ENCODE assay signal across 1 cellular context in the genomic region with DNA sequence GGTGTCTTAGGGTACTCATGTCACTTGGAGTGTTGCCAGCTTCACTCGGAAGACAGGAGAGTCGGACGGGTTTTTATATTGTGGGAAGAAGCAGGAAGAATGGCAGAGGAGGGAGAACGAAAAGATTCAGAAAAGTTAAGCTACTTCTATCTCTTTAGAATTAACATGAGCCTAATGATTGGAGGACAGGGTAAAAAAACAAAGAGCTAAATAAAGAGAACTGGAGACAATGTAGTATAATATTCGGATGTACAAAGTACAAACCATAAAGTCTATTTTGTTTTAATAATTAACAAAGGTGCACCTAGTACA.
TF ChIP-seq lines count a peak whose summit lies in the region.

No MANE protein-coding gene starts in this region.

TF ChIP-seq in HepG2, 621 proteins besides CTCF, POLR2A, EP300 and RAD21:
- TF ChIP-seq ZNF775 (CRISPR knock-in tag; IDR thresholded peaks at IDR 0.05; ENCODE audit: borderline replicate concordance) (0 out of 2 replicates have a peak, but pooled peaks have one; percentile 32), FIP1L1 (IDR thresholded peaks at IDR 0.05; ENCODE audit: borderline replicate concordance, insufficient read depth, low read depth, low read length) (no peak), ZNF331 (CRISPR knock-in tag; IDR thresholded peaks at IDR 0.05) (0 out of 2 replicates have a peak, but pooled peaks have one; percentile 5), SOX5 (CRISPR knock-in tag; IDR thresholded peaks at IDR 0.05; ENCODE audit: borderline replicate concordance) (peak; percentile 85; the same call in 1 of the 2 replicates), ZNF761 (CRISPR knock-in tag; conservative IDR thresholded peaks at IDR 0.05) (0 out of 2 replicates have a peak, but pooled peaks have one; percentile 9), ZNF138 (CRISPR knock-in tag; IDR thresholded peaks at IDR 0.05; ENCODE audit: low read depth) (no peak), TAF15 (IDR thresholded peaks at IDR 0.05; ENCODE audit: low read depth, low read length, poor library complexity, severe bottlenecking) (no peak), ZFP37 (CRISPR knock-in tag; IDR thresholded peaks at IDR 0.05; ENCODE audit: borderline replicate concordance) (no peak), STAG1 (CRISPR knock-in tag; IDR thresholded peaks at IDR 0.05) (no peak), ZNF792 (CRISPR knock-in tag; IDR thresholded peaks at IDR 0.05) (0 out of 2 replicates have a peak, but pooled peaks have one; percentile 19), ZMYM4 (CRISPR knock-in tag; IDR thresholded peaks at IDR 0.05) (0 out of 2 replicates have a peak, but pooled peaks have one; percentile 9), MEIS1 (CRISPR knock-in tag; IDR thresholded peaks at IDR 0.05; ENCODE audit: borderline replicate concordance) (no peak), ARNTL (CRISPR knock-in tag; IDR thresholded peaks at IDR 0.05) (0 out of 2 replicates have a peak, but pooled peaks have one; percentile 21)
- TF ChIP-seq, protein P1, sequence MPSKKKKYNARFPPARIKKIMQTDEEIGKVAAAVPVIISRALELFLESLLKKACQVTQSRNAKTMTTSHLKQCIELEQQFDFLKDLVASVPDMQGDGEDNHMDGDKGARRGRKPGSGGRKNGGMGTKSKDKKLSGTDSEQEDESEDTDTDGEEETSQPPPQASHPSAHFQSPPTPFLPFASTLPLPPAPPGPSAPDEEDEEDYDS (CRISPR knock-in tag; IDR thresholded peaks at IDR 0.05), result 0 out of 2 replicates have a peak, but pooled peaks have one; percentile 9
- TF ChIP-seq, protein P2, sequence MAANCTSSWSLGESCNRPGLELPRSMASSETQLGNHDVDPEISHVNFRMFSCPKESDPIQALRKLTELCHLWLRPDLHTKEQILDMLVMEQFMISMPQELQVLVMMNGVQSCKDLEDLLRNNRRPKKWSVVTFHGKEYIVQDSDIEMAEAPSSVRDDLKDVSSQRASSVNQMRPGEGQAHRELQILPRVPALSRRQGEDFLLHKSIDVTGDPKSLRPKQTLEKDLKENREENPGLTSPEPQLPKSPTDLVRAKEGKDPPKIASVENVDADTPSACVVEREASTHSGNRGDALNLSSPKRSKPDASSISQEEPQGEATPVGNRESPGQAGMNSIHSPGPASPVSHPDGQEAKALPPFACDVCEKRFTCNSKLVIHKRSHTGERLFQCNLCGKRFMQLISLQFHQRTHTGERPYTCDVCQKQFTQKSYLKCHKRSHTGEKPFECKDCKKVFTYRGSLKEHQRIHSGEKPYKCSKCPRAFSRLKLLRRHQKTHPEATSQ (CRISPR knock-in tag; IDR thresholded peaks at IDR 0.05; ENCODE audit: borderline replicate concordance), result no peak
- TF ChIP-seq, protein P3, sequence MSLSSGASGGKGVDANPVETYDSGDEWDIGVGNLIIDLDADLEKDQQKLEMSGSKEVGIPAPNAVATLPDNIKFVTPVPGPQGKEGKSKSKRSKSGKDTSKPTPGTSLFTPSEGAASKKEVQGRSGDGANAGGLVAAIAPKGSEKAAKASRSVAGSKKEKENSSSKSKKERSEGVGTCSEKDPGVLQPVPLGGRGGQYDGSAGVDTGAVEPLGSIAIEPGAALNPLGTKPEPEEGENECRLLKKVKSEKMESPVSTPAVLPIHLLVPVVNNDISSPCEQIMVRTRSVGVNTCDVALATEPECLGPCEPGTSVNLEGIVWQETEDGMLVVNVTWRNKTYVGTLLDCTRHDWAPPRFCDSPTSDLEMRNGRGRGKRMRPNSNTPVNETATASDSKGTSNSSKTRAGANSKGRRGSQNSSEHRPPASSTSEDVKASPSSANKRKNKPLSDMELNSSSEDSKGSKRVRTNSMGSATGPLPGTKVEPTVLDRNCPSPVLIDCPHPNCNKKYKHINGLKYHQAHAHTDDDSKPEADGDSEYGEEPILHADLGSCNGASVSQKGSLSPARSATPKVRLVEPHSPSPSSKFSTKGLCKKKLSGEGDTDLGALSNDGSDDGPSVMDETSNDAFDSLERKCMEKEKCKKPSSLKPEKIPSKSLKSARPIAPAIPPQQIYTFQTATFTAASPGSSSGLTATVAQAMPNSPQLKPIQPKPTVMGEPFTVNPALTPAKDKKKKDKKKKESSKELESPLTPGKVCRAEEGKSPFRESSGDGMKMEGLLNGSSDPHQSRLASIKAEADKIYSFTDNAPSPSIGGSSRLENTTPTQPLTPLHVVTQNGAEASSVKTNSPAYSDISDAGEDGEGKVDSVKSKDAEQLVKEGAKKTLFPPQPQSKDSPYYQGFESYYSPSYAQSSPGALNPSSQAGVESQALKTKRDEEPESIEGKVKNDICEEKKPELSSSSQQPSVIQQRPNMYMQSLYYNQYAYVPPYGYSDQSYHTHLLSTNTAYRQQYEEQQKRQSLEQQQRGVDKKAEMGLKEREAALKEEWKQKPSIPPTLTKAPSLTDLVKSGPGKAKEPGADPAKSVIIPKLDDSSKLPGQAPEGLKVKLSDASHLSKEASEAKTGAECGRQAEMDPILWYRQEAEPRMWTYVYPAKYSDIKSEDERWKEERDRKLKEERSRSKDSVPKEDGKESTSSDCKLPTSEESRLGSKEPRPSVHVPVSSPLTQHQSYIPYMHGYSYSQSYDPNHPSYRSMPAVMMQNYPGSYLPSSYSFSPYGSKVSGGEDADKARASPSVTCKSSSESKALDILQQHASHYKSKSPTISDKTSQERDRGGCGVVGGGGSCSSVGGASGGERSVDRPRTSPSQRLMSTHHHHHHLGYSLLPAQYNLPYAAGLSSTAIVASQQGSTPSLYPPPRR (CRISPR knock-in tag; IDR thresholded peaks at IDR 0.05; ENCODE audit: borderline replicate concordance), result no peak
- TF ChIP-seq, protein P4, sequence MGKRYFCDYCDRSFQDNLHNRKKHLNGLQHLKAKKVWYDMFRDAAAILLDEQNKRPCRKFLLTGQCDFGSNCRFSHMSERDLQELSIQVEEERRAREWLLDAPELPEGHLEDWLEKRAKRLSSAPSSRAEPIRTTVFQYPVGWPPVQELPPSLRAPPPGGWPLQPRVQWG (CRISPR knock-in tag; IDR thresholded peaks at IDR 0.05; ENCODE audit: borderline replicate concordance, low read depth), result no peak
